In the genomic region with DNA sequence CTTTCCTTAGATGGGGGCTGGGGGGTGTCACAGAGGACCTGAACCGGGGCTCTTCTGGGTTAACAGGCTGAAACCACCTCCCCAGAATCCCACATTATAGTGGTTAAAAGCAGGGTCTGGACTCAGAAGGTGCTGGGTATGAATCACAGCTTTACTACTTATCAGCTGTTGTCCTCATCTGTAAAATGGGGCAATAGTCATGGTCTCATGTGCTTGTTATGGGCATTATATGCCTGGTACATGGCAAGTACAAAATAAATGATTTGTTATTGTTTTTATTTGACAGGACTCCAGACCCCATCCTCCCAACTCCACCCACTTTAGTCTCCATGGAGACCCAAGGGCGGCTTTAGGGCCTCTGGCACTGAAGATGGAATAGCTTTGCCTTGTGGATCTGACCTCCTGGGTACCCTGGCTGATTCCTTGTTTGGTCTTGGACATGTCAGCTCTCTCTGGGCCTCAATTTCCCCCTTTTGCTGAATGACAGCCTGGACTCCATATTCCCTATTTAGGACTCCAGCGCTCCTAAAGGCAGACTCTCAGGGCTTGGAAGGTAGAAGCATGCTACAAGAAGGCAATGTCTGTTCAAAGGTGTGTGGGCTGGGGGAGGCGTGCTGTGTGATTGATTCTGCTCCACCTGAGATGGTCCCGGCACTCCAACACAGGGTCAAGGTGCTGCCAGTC, we compare ENCODE assay signal across 8 cellular contexts. TPM values are rescaled to one million over a fixed set of nuclear protein-coding genes. Genes with fewer than 3 reads are reported as not detected.
DNase-seq lines count a peak whose midpoint lies in the region; ATAC-seq and TF ChIP-seq lines count a peak whose summit lies in the region.

No MANE protein-coding gene starts in this region.

- H4K91ac ChIP-seq in H9 (ENCODE audit: insufficient read length, low read depth, low read length): no peak overlapping the region

- H2BK15ac ChIP-seq in H9 (ENCODE audit: low read depth, low read length): no peak overlapping the region
- H2BK15ac ChIP-seq in mesendoderm (replicated peaks; ENCODE audit: low read depth): no peak overlapping the region

- no peak overlapping the region for H3K56ac ChIP-seq in H9 (ENCODE audit: insufficient read length, low read depth, low read length)
- H3K56ac ChIP-seq in mesendoderm (ENCODE audit: low read length): peak overlapping the region; percentile 88

- H3K18ac ChIP-seq in H9 (ENCODE audit: insufficient read length, low read depth, low read length) (peak overlapping the region; percentile 54), mesendoderm (ENCODE audit: low read length) (no peak overlapping the region)

- peak overlapping the region in 2 of 3 experiments; percentile 95 to 100; a peak in 4 of 7 replicates for H3K27ac Mint-ChIP-seq in H9

- H4K20me1 ChIP-seq in H9 (ENCODE audit: control insufficient read depth, insufficient read depth, insufficient read length): no peaks in the 10 kb centered on the region

- H3K79me1 ChIP-seq in H9 (ENCODE audit: insufficient read depth, low read depth, low read length, poor library complexity, severe bottlenecking) (no peaks in the 10 kb centered on the region), mesendoderm (ENCODE audit: low read length) (peaks cover 10% of the 10 kb centered on the region)

- no peak overlapping the region for H2AFZ ChIP-seq in H9 (ENCODE audit: low read length)

- H2AK5ac ChIP-seq in H9 (ENCODE audit: insufficient read length, low read length) (no peak overlapping the region), mesendoderm (ENCODE audit: low read length) (peak overlapping the region; percentile 0)

- CTCF ChIA-PET in A673 (lab: Charles Lee): no interaction called here

- no peak overlapping the region for H4K8ac ChIP-seq in H9 (replicated peaks; ENCODE audit: insufficient read length, low read depth, low read length)
- H4K8ac ChIP-seq in mesendoderm (ENCODE audit: low read depth, low read length): no peak overlapping the region

- no peak overlapping the region for H2BK120ac ChIP-seq in H9 (ENCODE audit: low read depth, low read length, poor library complexity, severe bottlenecking)
- no peak overlapping the region for H2BK120ac ChIP-seq in mesendoderm (ENCODE audit: low read depth, low read length)

- H2BK5ac ChIP-seq in H9 (ENCODE audit: insufficient read length, low read length) (no peak overlapping the region), mesendoderm (ENCODE audit: low read length) (no peak overlapping the region)

- H3K4me3 ChIP-seq in A673 (ENCODE audit: low read depth, low read length, poor library complexity, severe bottlenecking) (peak overlapping the region; percentile 62), body of pancreas (no peak overlapping the region), mesendoderm (ENCODE audit: low read length) (no peak overlapping the region)

- 0 out of 2 replicates have a peak overlapping the region, but pooled peaks have one; percentile 58 for H3K14ac ChIP-seq in H9 (ENCODE audit: insufficient read depth, low read length)

- H3K79me2 ChIP-seq in H9 (ENCODE audit: insufficient read depth, low read length) (no peaks in the 10 kb centered on the region; the same call in 1 of the 2 replicates), mesendoderm (ENCODE audit: control insufficient read depth, insufficient read depth, low read length) (peaks cover 7% of the 10 kb centered on the region)

- H3K4me1 Mint-ChIP-seq in H9: peaks cover 34 to 40% of the 10 kb centered on the region in 2 experiments

- peak overlapping the region; percentile 89 for H3K27ac ChIP-seq in A673 (ENCODE audit: low read depth, low read length, poor library complexity, severe bottlenecking)
- H3K27ac ChIP-seq in H9 (ENCODE audit: insufficient read length, low read depth, low read length): no peak overlapping the region
- H3K27ac ChIP-seq in body of pancreas: peak overlapping the region; percentile 91 to 97 (median 93)
- no peak overlapping the region for H3K27ac ChIP-seq in mesendoderm (ENCODE audit: low read depth, low read length)

- H3T11ph ChIP-seq in H9 (ENCODE audit: low read length): no peak overlapping the region

- peaks cover 12% of the 10 kb centered on the region for H3K4me1 ChIP-seq in A673 (ENCODE audit: insufficient read depth, low read length, poor library complexity, severe bottlenecking)
- no peaks in the 10 kb centered on the region; the same call in 1 of the 2 replicates for H3K4me1 ChIP-seq in H9 (ENCODE audit: insufficient read depth, low read length)
- H3K4me1 ChIP-seq in body of pancreas: peaks cover 62% of the 10 kb centered on the region
- peaks cover 7% of the 10 kb centered on the region for H3K4me1 ChIP-seq in mesendoderm (ENCODE audit: control insufficient read depth, low read depth, low read length)

- no peak for ATAC-seq in body of pancreas
- ATAC-seq in GM18498 (IDR thresholded peaks at IDR 0.05; ENCODE audit: unreplicated experiment): no peak

- H3K4me2 ChIP-seq in H9 (ENCODE audit: insufficient read depth, insufficient read length, low read length) (peak overlapping the region; percentile 68), mesendoderm (ENCODE audit: low read length) (peak overlapping the region; percentile 60)

- no peaks in the 10 kb centered on the region for H3K9me3 ChIP-seq in A673 (ENCODE audit: low read depth, low read length, poor library complexity, severe bottlenecking)
- H3K9me3 ChIP-seq in H9 (ENCODE audit: control insufficient read depth, low read depth, low read length): no peaks in the 10 kb centered on the region
- no peaks in the 10 kb centered on the region for H3K9me3 ChIP-seq in body of pancreas

- BruUV-seq in A673 (replicated peaks; lab: Mats Ljungman, UMichigan): no TSS peak

- POLR2A ChIA-PET in A673 (lab: Charles Lee; ENCODE audit: low non-redundant PET): interaction anchor here (0.5 kb wide), 1 partner anchor 237 kb away, joined by 5 read pairs; no protein-coding TSS in a partner anchor

- no peaks in the 10 kb centered on the region for H3K27me3 ChIP-seq in A673 (replicated peaks; ENCODE audit: insufficient read depth, low read depth, low read length, poor library complexity)
- no peaks in the 10 kb centered on the region for H3K27me3 ChIP-seq in H9 (ENCODE audit: insufficient read depth, low read length)
- H3K27me3 ChIP-seq in body of pancreas: no peaks in the 10 kb centered on the region
- no peaks in the 10 kb centered on the region for H3K27me3 ChIP-seq in mesendoderm (ENCODE audit: insufficient read depth, low read length, poor library complexity)

- H3K23ac ChIP-seq in H9 (ENCODE audit: insufficient read length, low read depth, low read length) (no peak overlapping the region), mesendoderm (ENCODE audit: low read length) (no peak overlapping the region)

- no peak for DNase-seq in A673 (ENCODE audit: low spot score)
- no peak for DNase-seq in H9
- DNase-seq in body of pancreas: no peak
- DNase-seq in mesendoderm: no peak
- DNase-seq in erythroblast (lab: John Stamatoyannopoulos, UW): no peak
- no peak for DNase-seq in activated CD4-positive, CD25-positive, alpha-beta regulatory T cell (lab: John Stamatoyannopoulos, UW)
- DNase-seq in ecto neural progenitor cell (ENCODE audit: low spot score): no peak

- no CpG with 5 or more reads among the region's 5 CpGs for WGBS in H9 (ENCODE audit: extremely low coverage, insufficient read length, low lambda C conversion rate)
- WGBS in body of pancreas, 2 donors: 33 to 35% methylated on average over 5 of the region's 5 CpGs
- WGBS in mesendoderm (ENCODE audit: extremely low coverage, insufficient coverage, low lambda C conversion rate): no CpG with 5 or more reads among the region's 5 CpGs

- H3K9me3 Mint-ChIP-seq in H9: no peaks in the 10 kb centered on the region

- H3K36me3 ChIP-seq in A673 (ENCODE audit: insufficient read depth, low read length, poor library complexity, severe bottlenecking) (no peaks in the 10 kb centered on the region), body of pancreas (replicated peaks in 1 of 2; ENCODE audit: insufficient read depth in 1 of 2, low read depth in 2 of 2) (no peaks in the 10 kb centered on the region), mesendoderm (ENCODE audit: control insufficient read depth, insufficient read depth, low read length) (no peaks in the 10 kb centered on the region)

- intact Hi-C loops in A673 (cut with micrococcal nuclease; ENCODE audit: unreplicated experiment) (loop anchor here (5.0 kb wide), 2 partner anchors 113 to 318 kb away; partner anchors contain the start of genes MORC2 and TUG1), body of pancreas (cut with DNase I) (no loop called here)

- no peak overlapping the region for H3K4ac ChIP-seq in H9 (ENCODE audit: low read depth, low read length)
- no peak overlapping the region for H3K4ac ChIP-seq in mesendoderm (ENCODE audit: low read depth, low read length)

- TF ChIP-seq POLR2A in body of pancreas (IDR thresholded peaks at IDR 0.05) (no peak), erythroblast (IDR thresholded peaks at IDR 0.05; ENCODE audit: low read length) (no peak)

- H4K5ac ChIP-seq in H9 (ENCODE audit: insufficient read length, low read depth, low read length): no peak overlapping the region
- H4K5ac ChIP-seq in mesendoderm (ENCODE audit: low read length): no peak overlapping the region

- no peak overlapping the region for H2BK20ac ChIP-seq in H9 (ENCODE audit: low read depth, low read length, poor library complexity, severe bottlenecking)

- H3K27me3 Mint-ChIP-seq in H9 (ENCODE audit: low read depth): peaks cover 9% of the 10 kb centered on the region

- TF ChIP-seq CTCF in A673 (conservative IDR thresholded peaks at IDR 0.05; ENCODE audit: low read depth, low read length): no peak
- no peak for TF ChIP-seq CTCF in H9 (conservative IDR thresholded peaks at IDR 0.05)
- no peak for TF ChIP-seq CTCF in body of pancreas (IDR thresholded peaks at IDR 0.05)

- H3K4me3 Mint-ChIP-seq in H9: peak overlapping the region; percentile 87 to 90

- H3K23me2 ChIP-seq in H9 (ENCODE audit: insufficient read length, low read depth, low read length, poor library complexity, severe bottlenecking): peaks cover 10% of the 10 kb centered on the region

- peaks cover 0 to 2% (median 0%) of the 10 kb centered on the region in 3 experiments; a peak in 2 of 7 replicates for H3K36me3 Mint-ChIP-seq in H9 (ENCODE audit: insufficient read depth in 1 of 3, low read depth in 3 of 3)

- H2BK12ac ChIP-seq in H9 (ENCODE audit: insufficient read length, low read depth, low read length): no peak overlapping the region

- peak overlapping the region; percentile 36 for H3K9ac ChIP-seq in H9 (ENCODE audit: extremely low read depth, insufficient read length, low read length)
- H3K9ac ChIP-seq in mesendoderm (ENCODE audit: low read length): peak overlapping the region; percentile 60

RNA-seq across cellular contexts. Expression of gene SMTN, which starts 0.8 kb away (rescaled TPM):
- total RNA-seq in A673 (2021) (40.0 and 43.7 TPM in 2 replicates), H9 (2021) (21.1 and 23.4 TPM in 2 replicates), body of pancreas (10 to 100 TPM; 35.5 to 50.1 TPM)
- polyA plus RNA-seq in mesendoderm (2013, experiment 1 of 2): 15.4 TPM
- 17.7 TPM for polyA plus RNA-seq in mesendoderm (2013, experiment 2 of 2)

RNA-seq across cellular contexts. Expression of gene SELENOM, which starts 27.1 kb away (rescaled TPM):
- total RNA-seq in A673 (2021) (3.2 and 5.0 TPM in 2 replicates), H9 (2021) (18.6 and 20.1 TPM in 2 replicates), body of pancreas (100 to 1,000 TPM; 127 to 198 TPM)
- 13.1 TPM for polyA plus RNA-seq in mesendoderm (2013, experiment 1 of 2)
- 13.7 TPM for polyA plus RNA-seq in mesendoderm (2013, experiment 2 of 2)

RNA-seq across cellular contexts. Expression of gene INPP5J, which starts 42.5 kb away (rescaled TPM):
- total RNA-seq in A673 (2021) (4.6 and 4.8 TPM in 2 replicates), H9 (2021) (4.7 and 4.9 TPM in 2 replicates), body of pancreas (10 to 100 TPM; 16.1 to 17.8 TPM)
- 4.2 TPM for polyA plus RNA-seq in mesendoderm (2013, experiment 1 of 2)
- polyA plus RNA-seq in mesendoderm (2013, experiment 2 of 2): 4.1 TPM

Comparison
In these comparisons a context has a peak if more than half of its experiments do, and no peak if none do; other contexts are left out.
1. H3K27ac ChIP-seq: peak in A673 (single experiment) and body of pancreas (4 of 4); none in H9 (single experiment) and mesendoderm (single experiment).